16 cellular contexts compared by ENCODE assay signal in genomic region chr11:1842149-1843097, GRCh38. TPM values are rescaled to one million over a fixed set of nuclear protein-coding genes. Genes with fewer than 3 reads are reported as not detected.
DNase-seq lines count a peak whose midpoint lies in the region; ATAC-seq, FAIRE-seq and TF ChIP-seq lines count a peak whose summit lies in the region.
"Had no signal": no experiment of that assay in that cellular context is flagged by ENCODE, and none has a peak within 500 bp of the region (broad histone marks: within the 10 kb centered on the region; RNA-seq: fewer than 3 reads in every experiment).

No MANE protein-coding gene starts in this region.

- no peaks in the 10 kb centered on the region for H3K36me3 Mint-ChIP-seq in activated naive CD8-positive, alpha-beta T cell
- H3K36me3 Mint-ChIP-seq in activated naive CD8-positive, alpha-beta T cell treated with anti-CD3 and anti-CD28 coated beads for 36 hours = no peaks in the 10 kb centered on the region
- no peaks in the 10 kb centered on the region for H3K36me3 Mint-ChIP-seq in activated CD8-positive, alpha-beta memory T cell treated with anti-CD3 and anti-CD28 coated beads, Interleukin-2, amount 10 ng/mL, durations not matched to agents 7 days and 5 days

- POLR2A ChIA-PET in K562 (lab: Yijun Ruan, JAX) = interaction anchor here (2.0 kb wide), 1 partner anchor 8 kb away, joined by 6 read pairs; no protein-coding TSS in a partner anchor

- BruUV-seq in K562 (replicated peaks; lab: Mats Ljungman, UMichigan) = no TSS peak

- peak overlapping the region in 1 of 2 experiments; percentile 52; a peak in 1 of 4 replicates for H3K9ac ChIP-seq in K562 (ENCODE audit: insufficient read depth in 1 of 2, low read depth in 2 of 2, low read length in 2 of 2)

- 9% methylated on average over 28 of the region's 29 CpGs for WGBS in K562 (ENCODE audit: insufficient coverage, low coverage, missing lambda C conversion rate)
- no CpG with 5 or more reads among the region's 29 CpGs for WGBS in right lobe of liver (ENCODE audit: insufficient coverage, low coverage, low lambda C conversion rate, missing lambda C conversion rate)
- 59 to 82% methylated on average over 27 to 29 of the region's 29 CpGs for WGBS in testis, 2 donors

- no peaks in the 10 kb centered on the region for H3K27me3 Mint-ChIP-seq in activated naive CD8-positive, alpha-beta T cell
- H3K27me3 Mint-ChIP-seq in activated naive CD8-positive, alpha-beta T cell treated with anti-CD3 and anti-CD28 coated beads for 36 hours = peaks cover 8% of the 10 kb centered on the region
- H3K27me3 Mint-ChIP-seq in activated CD8-positive, alpha-beta memory T cell treated with anti-CD3 and anti-CD28 coated beads, Interleukin-2, amount 10 ng/mL, durations not matched to agents 7 days and 5 days = no peaks in the 10 kb centered on the region

- no peak for DNase-seq in activated naive CD8-positive, alpha-beta T cell treated with anti-CD3 and anti-CD28 coated beads for 36 hours
- DNase-seq in K562 (ENCODE audit: extremely low read depth in 1 of 4, low spot score in 3 of 4) (peak in 3 of 4 experiments; percentile 29 to 37 (median 37)), right lobe of liver (peak in 2 of 3 donors; percentile 77 to 82), testis (peak; percentile 62), omental fat pad (ENCODE audit: low spot score) (no peak)
- no peak for DNase-seq in activated CD8-positive, alpha-beta memory T cell treated with anti-CD3 and anti-CD28 coated beads, Interleukin-2, amount 10 ng/mL, durations not matched to agents 7 days and 5 days
- DNase-seq: activated CD4-positive, alpha-beta T cell treated with anti-CD3 and anti-CD28 coated beads for 1 hour; Caco-2; NCI-H2107; NCI-H774 had no signal

- H3K9me3 ChIP-seq in K562 (replicated peaks; ENCODE audit: control insufficient read depth, insufficient read depth, low read depth, low read length) = no peaks in the 10 kb centered on the region
- H3K9me3 ChIP-seq in right lobe of liver = no peaks in the 10 kb centered on the region
- no peaks in the 10 kb centered on the region for H3K9me3 ChIP-seq in testis
- H3K9me3 ChIP-seq: Caco-2, upper lobe of left lung had no signal

- H3K9me3 Mint-ChIP-seq in activated naive CD8-positive, alpha-beta T cell (ENCODE audit: low read depth) = no peaks in the 10 kb centered on the region
- no peaks in the 10 kb centered on the region for H3K9me3 Mint-ChIP-seq in activated naive CD8-positive, alpha-beta T cell treated with anti-CD3 and anti-CD28 coated beads for 36 hours
- H3K9me3 Mint-ChIP-seq in activated CD8-positive, alpha-beta memory T cell treated with anti-CD3 and anti-CD28 coated beads, Interleukin-2, amount 10 ng/mL, durations not matched to agents 7 days and 5 days (ENCODE audit: low read depth) = no peaks in the 10 kb centered on the region

- peaks cover 39% of the 10 kb centered on the region for H3K4me1 Mint-ChIP-seq in activated naive CD8-positive, alpha-beta T cell (ENCODE audit: low read depth)
- peaks cover 39% of the 10 kb centered on the region for H3K4me1 Mint-ChIP-seq in activated naive CD8-positive, alpha-beta T cell treated with anti-CD3 and anti-CD28 coated beads for 36 hours
- peaks cover 44% of the 10 kb centered on the region for H3K4me1 Mint-ChIP-seq in activated CD8-positive, alpha-beta memory T cell treated with anti-CD3 and anti-CD28 coated beads, Interleukin-2, amount 10 ng/mL, durations not matched to agents 7 days and 5 days

- FAIRE-seq in K562 (lab: Jason Lieb, UNC) = peak; percentile 23
- FAIRE-seq: endothelial cell of umbilical vein, frontal cortex had no signal

- H4K20me1 ChIP-seq in K562 (replicated peaks; ENCODE audit: control insufficient read depth, insufficient read depth, low read length) = peaks cover 4% of the 10 kb centered on the region

- CTCF ChIA-PET in K562 (lab: Yijun Ruan, JAX; ENCODE audit: low intra/inter-chr PET ratio) = interaction anchor here (0.6 kb wide), 1 partner anchor 150 kb away, joined by 3 read pairs; no protein-coding TSS in a partner anchor
- CTCF ChIA-PET in activated CD8-positive, alpha-beta memory T cell treated with anti-CD3 and anti-CD28 coated beads, Interleukin-2, amount 10 ng/mL, durations not matched to agents 7 days and 5 days (lab: Charles Lee) = interaction anchor here (1.0 to 2.0 kb wide), 5 partner anchors 10 to 190 kb away, joined by 3 to 11 read pairs (median 5); no protein-coding TSS in a partner anchor

- TF ChIP-seq CTCF in K562 (IDR thresholded peaks at IDR 0.05 in 2 of 3, conservative IDR thresholded peaks at IDR 0.05 in 1 of 3; ENCODE audit: insufficient read depth in 2 of 3, low read depth in 1 of 3, low read length in 3 of 3) = no peak
- TF ChIP-seq CTCF in right lobe of liver (IDR thresholded peaks at IDR 0.05) = no peak
- TF ChIP-seq CTCF in testis (IDR thresholded peaks at IDR 0.05) = no peak
- TF ChIP-seq CTCF in omental fat pad (IDR thresholded peaks at IDR 0.05) = no peak

- no peak overlapping the region for H3K27ac ChIP-seq in K562 (ENCODE audit: extremely low read depth, low read depth, low read length)
- H3K27ac ChIP-seq in right lobe of liver = peak overlapping the region in 2 of 3 donors; percentile 26 to 33
- peak overlapping the region in 1 of 2 donors; percentile 50 for H3K27ac ChIP-seq in testis

- no peak overlapping the region for H2AFZ ChIP-seq in K562 (ENCODE audit: low read depth, low read length)

- no peak for ATAC-seq in K562
- ATAC-seq in right lobe of liver = peak; percentile 39 to 66 (median 56)
- ATAC-seq in activated CD8-positive, alpha-beta memory T cell treated with anti-CD3 and anti-CD28 coated beads, Interleukin-2, amount 10 ng/mL, durations not matched to agents 7 days and 5 days = no peak
- ATAC-seq in omental fat pad (ENCODE audit: low FRiP score) = no peak
- ATAC-seq in GM21423 (IDR thresholded peaks at IDR 0.05; ENCODE audit: unreplicated experiment) = no peak

- TF ChIP-seq POLR2A in K562 (conservative IDR thresholded peaks at IDR 0.05) (no peak), right lobe of liver (IDR thresholded peaks at IDR 0.05) (no peak), testis (IDR thresholded peaks at IDR 0.05) (no peak)

- peak overlapping the region; percentile 28 for H3K27ac Mint-ChIP-seq in activated naive CD8-positive, alpha-beta T cell
- no peak overlapping the region for H3K27ac Mint-ChIP-seq in activated naive CD8-positive, alpha-beta T cell treated with anti-CD3 and anti-CD28 coated beads for 36 hours
- no peak overlapping the region for H3K27ac Mint-ChIP-seq in activated CD8-positive, alpha-beta memory T cell treated with anti-CD3 and anti-CD28 coated beads, Interleukin-2, amount 10 ng/mL, durations not matched to agents 7 days and 5 days

- peak overlapping the region; percentile 85 for H3K4me3 Mint-ChIP-seq in activated naive CD8-positive, alpha-beta T cell
- no peak overlapping the region for H3K4me3 Mint-ChIP-seq in activated naive CD8-positive, alpha-beta T cell treated with anti-CD3 and anti-CD28 coated beads for 36 hours
- H3K4me3 Mint-ChIP-seq in activated CD8-positive, alpha-beta memory T cell treated with anti-CD3 and anti-CD28 coated beads, Interleukin-2, amount 10 ng/mL, durations not matched to agents 7 days and 5 days = no peak overlapping the region

- peaks cover 0 to 47% of the 10 kb centered on the region in 2 experiments; a peak in 3 of 5 replicates for H3K27me3 ChIP-seq in K562 (ENCODE audit: control insufficient read depth in 2 of 2, insufficient read depth in 2 of 2, low read length in 2 of 2)
- H3K27me3 ChIP-seq in right lobe of liver = no peaks in the 10 kb centered on the region
- H3K27me3 ChIP-seq in testis = no peaks in the 10 kb centered on the region
- H3K27me3 ChIP-seq: upper lobe of left lung had no signal

- in situ Hi-C loops in K562 (cut with MboI) = no loop called here

- no peak overlapping the region for H3K4me3 ChIP-seq in K562
- H3K4me3 ChIP-seq in right lobe of liver = no peak overlapping the region
- no peak overlapping the region for H3K4me3 ChIP-seq in testis
- H3K4me3 ChIP-seq: upper lobe of left lung had no signal

- H3K4me1 ChIP-seq in K562 (replicated peaks in 1 of 2; ENCODE audit: control insufficient read depth in 2 of 2, insufficient read depth in 2 of 2, low read length in 2 of 2) (peaks cover 9 to 74% of the 10 kb centered on the region in 2 experiments; a peak in 4 of 5 replicates), right lobe of liver (peaks cover 0 to 4% (median 0%) of the 10 kb centered on the region in 4 donors), testis (peaks cover 35% of the 10 kb centered on the region)

- no peak for TF ChIP-seq EP300 in K562 (IDR thresholded peaks at IDR 0.05; ENCODE audit: low read length)

- no peak for TF ChIP-seq RAD21 in K562 (CRISPR knock-in tag; conservative IDR thresholded peaks at IDR 0.05 in 1 of 2, IDR thresholded peaks at IDR 0.05 in 1 of 2)

- H3K36me3 ChIP-seq in K562 (ENCODE audit: control insufficient read depth, insufficient read depth, low read length) = no peaks in the 10 kb centered on the region
- no peaks in the 10 kb centered on the region for H3K36me3 ChIP-seq in right lobe of liver
- no peaks in the 10 kb centered on the region for H3K36me3 ChIP-seq in testis (ENCODE audit: low read depth, missing control alignments)
- H3K36me3 ChIP-seq: upper lobe of left lung had no signal

- intact Hi-C loops in K562 (cut with micrococcal nuclease) (no loop called here), right lobe of liver (cut with DNase I) (no loop called here), testis (cut with DNase I; ENCODE audit: low total_unique reads) (no loop called here)

- H3K79me2 ChIP-seq in K562 (ENCODE audit: control insufficient read depth, insufficient read depth, low read length) = no peaks in the 10 kb centered on the region

- H3K4me2 ChIP-seq in K562 (ENCODE audit: insufficient read depth, low read length) = no peak overlapping the region

- H3K9me1 ChIP-seq in K562 (ENCODE audit: control insufficient read depth, insufficient read depth, low read length) = no peaks in the 10 kb centered on the region

RNA-seq across cellular contexts. Expression of gene TNNI2, which starts 3.6 kb away (rescaled TPM):
- under 1 TPM in 1 of 2 experiments, not detected in 1; 0.31 TPM for total RNA-seq in activated naive CD8-positive, alpha-beta T cell treated with anti-CD3 and anti-CD28 coated beads for 36 hours
- not detected in 2 replicates for total RNA-seq in K562 (2011; cell fraction: chromatin; rRNA removed; ENCODE audit: low replicate concordance)
- not detected in 2 replicates for total RNA-seq in K562 (2011; cell fraction: nucleolus; rRNA removed)
- total RNA-seq in K562 (2011; cell fraction: nucleoplasm; rRNA removed) = not detected in 2 replicates
- not detected in 2 replicates for total RNA-seq in K562 (2014; rRNA removed)
- not detected in 2 replicates for total RNA-seq in K562 (2014; rRNA removed; fragmentation: Illumina TruSeq; extraction: Trizol)
- total RNA-seq in K562 (2015; rRNA removed; fragmentation: Illumina TruSeq; extraction: Trizol) = not detected in 2 replicates
- total RNA-seq in K562 (2021) = not detected in 2 replicates
- polyA plus RNA-seq in K562 (2011; rRNA removed) = not detected in 2 replicates
- 0.13 TPM in 1 of 2 replicates, not detected in the other for polyA plus RNA-seq in K562 (2011; cell fraction: cytosol; rRNA removed)
- polyA plus RNA-seq in K562 (2011; cell fraction: nucleus; rRNA removed) = 0.32 TPM in 1 of 2 replicates, not detected in the other
- not detected in 2 replicates for polyA plus RNA-seq in K562 (2012)
- not detected in 2 replicates for polyA plus RNA-seq in K562 (2014; fragmentation: Illumina TruSeq; extraction: Trizol)
- polyA plus RNA-seq in K562 (2014; fragmentation: Nextera tagmentation; extraction: Ambion mirVana) = not detected
- polyA plus RNA-seq in K562 (2014; rRNA removed) = not detected in 2 replicates
- polyA minus RNA-seq in K562 (2011; rRNA and poly(A)+ RNA removed) = not detected in 2 replicates
- polyA minus RNA-seq in K562 (2011; cell fraction: cytosol; rRNA and poly(A)+ RNA removed) = not detected in 2 replicates
- not detected in 2 replicates for polyA minus RNA-seq in K562 (2011; cell fraction: nucleus; rRNA and poly(A)+ RNA removed)
- total RNA-seq in right lobe of liver = 1 to 10 TPM in 2 of 6 experiments, under 1 TPM in 1, not detected in 3; 0.31 to 1.9 (median 1.1) TPM
- not detected for total RNA-seq in testis
- polyA plus RNA-seq in testis (ENCODE audit: insufficient read depth, low read depth, low replicate concordance) = 8.6 TPM
- total RNA-seq in activated CD8-positive, alpha-beta memory T cell treated with anti-CD3 and anti-CD28 coated beads, Interleukin-2, amount 10 ng/mL, durations not matched to agents 7 days and 5 days = 1 to 10 TPM in 1 of 2 experiments, not detected in 1; 1.0 TPM
- total RNA-seq in omental fat pad = 1 to 10 TPM in 3 of 4 donors, not detected in 1; 1.4 to 3.7 (median 2.4) TPM
- total RNA-seq: endothelial cell of umbilical vein, frontal cortex had no signal
- polyA plus RNA-seq: endothelial cell of umbilical vein had no signal

RNA-seq across cellular contexts. Expression of gene SYT8, which starts 7.6 kb away (rescaled TPM):
- not detected for total RNA-seq in activated naive CD8-positive, alpha-beta T cell treated with anti-CD3 and anti-CD28 coated beads for 36 hours
- not detected in 2 replicates for total RNA-seq in K562 (2011; cell fraction: chromatin; rRNA removed; ENCODE audit: low replicate concordance)
- not detected in 2 replicates for total RNA-seq in K562 (2011; cell fraction: nucleolus; rRNA removed)
- total RNA-seq in K562 (2011; cell fraction: nucleoplasm; rRNA removed) = not detected in 2 replicates
- not detected in 2 replicates for total RNA-seq in K562 (2014; rRNA removed)
- not detected in 2 replicates for total RNA-seq in K562 (2014; rRNA removed; fragmentation: Illumina TruSeq; extraction: Trizol)
- total RNA-seq in K562 (2015; rRNA removed; fragmentation: Illumina TruSeq; extraction: Trizol) = not detected in 2 replicates
- total RNA-seq in K562 (2021) = not detected in 2 replicates
- polyA plus RNA-seq in K562 (2011; rRNA removed) = not detected in 2 replicates
- polyA plus RNA-seq in K562 (2011; cell fraction: cytosol; rRNA removed) = not detected in 2 replicates
- polyA plus RNA-seq in K562 (2011; cell fraction: nucleus; rRNA removed) = not detected in 2 replicates
- not detected in 2 replicates for polyA plus RNA-seq in K562 (2012)
- not detected in 2 replicates for polyA plus RNA-seq in K562 (2014; fragmentation: Illumina TruSeq; extraction: Trizol)
- polyA plus RNA-seq in K562 (2014; fragmentation: Nextera tagmentation; extraction: Ambion mirVana) = not detected
- polyA plus RNA-seq in K562 (2014; rRNA removed) = not detected in 2 replicates
- polyA minus RNA-seq in K562 (2011; rRNA and poly(A)+ RNA removed) = not detected in 2 replicates
- polyA minus RNA-seq in K562 (2011; cell fraction: cytosol; rRNA and poly(A)+ RNA removed) = not detected in 2 replicates
- not detected in 2 replicates for polyA minus RNA-seq in K562 (2011; cell fraction: nucleus; rRNA and poly(A)+ RNA removed)
- total RNA-seq in right lobe of liver = under 1 TPM in 1 of 6 experiments, not detected in 5; 0.68 TPM
- total RNA-seq in testis = 1 to 10 TPM; 1.7 to 2.7 TPM
- 0.98 TPM for polyA plus RNA-seq in testis (ENCODE audit: insufficient read depth, low read depth, low replicate concordance)
- not detected for total RNA-seq in activated CD8-positive, alpha-beta memory T cell treated with anti-CD3 and anti-CD28 coated beads, Interleukin-2, amount 10 ng/mL, durations not matched to agents 7 days and 5 days
- total RNA-seq in omental fat pad = not detected
- total RNA-seq: endothelial cell of umbilical vein, frontal cortex, RPMI7951 had no signal
- polyA plus RNA-seq: endothelial cell of umbilical vein had no signal

RNA-seq across cellular contexts. Expression of gene LSP1, which starts 10.5 kb away (rescaled TPM):
- 100 to 1,000 TPM; 147 to 148 TPM for total RNA-seq in activated naive CD8-positive, alpha-beta T cell treated with anti-CD3 and anti-CD28 coated beads for 36 hours
- total RNA-seq in K562 (2011; cell fraction: chromatin; rRNA removed; ENCODE audit: low replicate concordance) = 0.23 TPM in 1 of 2 replicates, not detected in the other
- total RNA-seq in K562 (2011; cell fraction: nucleolus; rRNA removed) = not detected in 2 replicates
- total RNA-seq in K562 (2011; cell fraction: nucleoplasm; rRNA removed) = not detected in 2 replicates
- total RNA-seq in K562 (2014; rRNA removed) (0.08 and 1.2 TPM in 2 replicates), K562 (2014; rRNA removed; fragmentation: Illumina TruSeq; extraction: Trizol) (not detected in 2 replicates), K562 (2015; rRNA removed; fragmentation: Illumina TruSeq; extraction: Trizol) (0.65 TPM in 1 of 2 replicates, not detected in the other), K562 (2021) (0.73 and 1.1 TPM in 2 replicates), right lobe of liver (10 to 100 TPM in 3 of 6 experiments, 1 to 10 TPM in 3; 2.3 to 20.6 (median 8.8) TPM), testis (10 to 100 TPM; 13.0 to 19.9 TPM), omental fat pad (10 to 100 TPM; 12.1 to 71.2 (median 49.8) TPM)
- polyA plus RNA-seq in K562 (2011; rRNA removed) (0.28 and 0.45 TPM in 2 replicates), K562 (2014; fragmentation: Illumina TruSeq; extraction: Trizol) (2.9 TPM in 1 of 2 replicates, not detected in the other), K562 (2014; fragmentation: Nextera tagmentation; extraction: Ambion mirVana) (under 1 TPM in 1 of 2 experiments, not detected in 1; 0.38 TPM), K562 (2014; rRNA removed) (0.08 TPM in 1 of 2 replicates, not detected in the other), testis (ENCODE audit: insufficient read depth, low read depth, low replicate concordance) (50.1 TPM)
- polyA plus RNA-seq in K562 (2011; cell fraction: cytosol; rRNA removed) = 0.28 and 0.37 TPM in 2 replicates
- polyA plus RNA-seq in K562 (2011; cell fraction: nucleus; rRNA removed) = 0.26 and 0.60 TPM in 2 replicates
- 0.05 and 0.57 TPM in 2 replicates for polyA plus RNA-seq in K562 (2012)
- 0.15 TPM in 1 of 2 replicates, not detected in the other for polyA minus RNA-seq in K562 (2011; rRNA and poly(A)+ RNA removed)
- polyA minus RNA-seq in K562 (2011; cell fraction: cytosol; rRNA and poly(A)+ RNA removed) = not detected in 2 replicates
- 0.11 TPM in 1 of 2 replicates, not detected in the other for polyA minus RNA-seq in K562 (2011; cell fraction: nucleus; rRNA and poly(A)+ RNA removed)
- total RNA-seq in activated CD8-positive, alpha-beta memory T cell treated with anti-CD3 and anti-CD28 coated beads, Interleukin-2, amount 10 ng/mL, durations not matched to agents 7 days and 5 days = 100 to 1,000 TPM; 574 to 702 TPM
- total RNA-seq: Caco-2, endothelial cell of umbilical vein had no signal
- polyA plus RNA-seq: endothelial cell of umbilical vein had no signal

RNA-seq across cellular contexts. Expression of gene PRR33, which starts 49.3 kb away (rescaled TPM):
- under 1 TPM; 0.20 to 0.31 TPM for total RNA-seq in activated naive CD8-positive, alpha-beta T cell treated with anti-CD3 and anti-CD28 coated beads for 36 hours
- not detected in 2 replicates for total RNA-seq in K562 (2011; cell fraction: chromatin; rRNA removed; ENCODE audit: low replicate concordance)
- not detected in 2 replicates for total RNA-seq in K562 (2011; cell fraction: nucleolus; rRNA removed)
- not detected in 2 replicates for total RNA-seq in K562 (2011; cell fraction: nucleoplasm; rRNA removed)
- total RNA-seq in K562 (2014; rRNA removed) (not detected in 2 replicates), K562 (2014; rRNA removed; fragmentation: Illumina TruSeq; extraction: Trizol) (not detected in 2 replicates), K562 (2015; rRNA removed; fragmentation: Illumina TruSeq; extraction: Trizol) (not detected in 2 replicates), K562 (2021) (not detected in 2 replicates), right lobe of liver (not detected), testis (under 1 TPM in 1 of 2 donors, not detected in 1; 0.06 TPM), omental fat pad (not detected)
- polyA plus RNA-seq in K562 (2011; rRNA removed) (not detected in 2 replicates), K562 (2014; fragmentation: Illumina TruSeq; extraction: Trizol) (not detected in 2 replicates), K562 (2014; fragmentation: Nextera tagmentation; extraction: Ambion mirVana) (not detected), K562 (2014; rRNA removed) (not detected in 2 replicates), testis (ENCODE audit: insufficient read depth, low read depth, low replicate concordance) (not detected)
- polyA plus RNA-seq in K562 (2011; cell fraction: cytosol; rRNA removed) = not detected in 2 replicates
- polyA plus RNA-seq in K562 (2011; cell fraction: nucleus; rRNA removed) = not detected in 2 replicates
- not detected in 2 replicates for polyA plus RNA-seq in K562 (2012)
- polyA minus RNA-seq in K562 (2011; rRNA and poly(A)+ RNA removed) = not detected in 2 replicates
- not detected in 2 replicates for polyA minus RNA-seq in K562 (2011; cell fraction: cytosol; rRNA and poly(A)+ RNA removed)
- polyA minus RNA-seq in K562 (2011; cell fraction: nucleus; rRNA and poly(A)+ RNA removed) = not detected in 2 replicates
- total RNA-seq in activated CD8-positive, alpha-beta memory T cell treated with anti-CD3 and anti-CD28 coated beads, Interleukin-2, amount 10 ng/mL, durations not matched to agents 7 days and 5 days = not detected
- total RNA-seq: Caco-2, endothelial cell of umbilical vein, frontal cortex, RPMI7951, upper lobe of left lung had no signal
- polyA plus RNA-seq: endothelial cell of umbilical vein had no signal

Comparison
In these comparisons a context has a peak if more than half of its experiments do, and no peak if none do; other contexts are left out.
1. DNase-seq: peak in K562 (3 of 4), right lobe of liver (2 of 3) and testis (single experiment); none in activated naive CD8-positive, alpha-beta T cell treated with anti-CD3 and anti-CD28 coated beads for 36 hours (single experiment), activated CD8-positive, alpha-beta memory T cell treated with anti-CD3 and anti-CD28 coated beads, Interleukin-2, amount 10 ng/mL, durations not matched to agents 7 days and 5 days (single experiment) and omental fat pad (single experiment).
2. ATAC-seq: peak in right lobe of liver (4 of 4); none in K562 (single experiment), activated CD8-positive, alpha-beta memory T cell treated with anti-CD3 and anti-CD28 coated beads, Interleukin-2, amount 10 ng/mL, durations not matched to agents 7 days and 5 days (single experiment), omental fat pad (single experiment) and GM21423 (single experiment).